Comparison of ENCODE assay signal across 22 cellular contexts in the genomic region with DNA sequence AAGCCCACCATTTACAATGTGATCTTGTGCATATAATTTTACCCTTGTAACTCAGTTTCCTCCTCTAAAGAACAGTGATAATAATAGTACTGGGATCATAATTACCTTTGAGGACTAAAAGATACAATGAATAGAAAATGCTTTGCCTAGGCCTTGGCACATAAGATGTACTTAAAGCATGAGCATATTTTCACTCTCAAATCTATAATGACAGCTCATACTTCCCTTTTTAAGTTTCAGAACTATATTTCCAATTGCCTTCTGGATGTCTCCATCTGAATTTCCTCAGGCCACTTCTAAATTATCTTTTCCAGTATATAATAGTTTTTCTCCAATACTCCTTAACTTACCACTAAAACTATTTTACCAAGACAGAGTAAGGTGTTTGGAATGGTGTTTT.
"Had no signal": no experiment of that assay in that cellular context is flagged by ENCODE, and none has a peak within 500 bp of the region (broad histone marks: within the 10 kb centered on the region; RNA-seq: fewer than 3 reads in every experiment).

No MANE protein-coding gene starts in this region.

- DNase-seq: activated CD4-positive, alpha-beta memory T cell treated with anti-CD3 and anti-CD28 coated beads, Interleukin-2, amount 10 ng/mL, durations not matched to agents 7 days and 5 days; activated CD4-positive, alpha-beta T cell treated with anti-CD3 and anti-CD28 coated beads, Interleukin-2, amount 10 ng/mL, durations not matched to agents 24 days and 14 days; activated effector memory CD4-positive, alpha-beta T cell treated with Interleukin-2 at 50 U/mL for 16 hours; activated naive CD4-positive, alpha-beta T cell treated with anti-CD3 and anti-CD28 coated beads for 36 hours; activated naive CD8-positive, alpha-beta T cell treated with anti-CD3 and anti-CD28 coated beads, Interleukin-2, amount 10 ng/mL, durations not matched to agents 7 days and 5 days; activated T-cell treated with anti-CD3 and anti-CD28 coated beads, Interleukin-2, amount 50 U/mL, for 72 hours; amniotic stem cell; colonic mucosa; dorsolateral prefrontal cortex; esophagus squamous epithelium; gastrocnemius medialis; heart left ventricle; left ventricle myocardium superior; mammary epithelial cell; naive thymus-derived CD8-positive, alpha-beta T cell; retina; sigmoid colon; stimulated activated CD4-positive, alpha-beta T cell treated with anti-CD3 and anti-CD28 coated beads, Interleukin-15, amount 100 ng/mL, for 24 hours; stimulated activated CD8-positive, alpha-beta memory T cell treated with anti-CD3 and anti-CD28 coated beads, Interleukin-4, amount 100 ng/mL, for 48 hours; stimulated activated naive B cell treated with anti-CD40 and anti-IgM and Interleukin-4, amounts not matched to agents 10 μg/mL and 1 μg/mL and 100 μg/mL, for 72 hours; uterus had no signal

- ATAC-seq: activated CD4-positive, CD25-positive, alpha-beta regulatory T cell treated with anti-CD3 and anti-CD28 coated beads, Interleukin-2, amount 50 U/mL, for 24 hours; activated T-cell treated with anti-CD3 and anti-CD28 coated beads, Interleukin-2, amount 50 U/mL, for 72 hours; gastrocnemius medialis; heart left ventricle; left ventricle myocardium superior; naive thymus-derived CD8-positive, alpha-beta T cell; stimulated activated naive B cell treated with anti-CD40 and anti-IgM and Interleukin-4, amounts not matched to agents 10 μg/mL and 1 μg/mL and 100 μg/mL, for 72 hours had no signal
